Comparison of ENCODE assay signal across 8 cellular contexts in genomic region chr2:157876066-157876770, GRCh38. TPM values are rescaled to one million over a fixed set of nuclear protein-coding genes. Genes with fewer than 3 reads are reported as not detected.
DNase-seq lines count a peak whose midpoint lies in the region; ATAC-seq and TF ChIP-seq lines count a peak whose summit lies in the region.

Gene ACVR1 (minus strand): TSS chr2:157876330. CDS start chr2:157799493, 76,837 bp downstream.

- H3K36me3 Mint-ChIP-seq in osteocyte (ENCODE audit: unreplicated experiment): no peaks in the 10 kb centered on the region

- ATAC-seq in HG02610 (IDR thresholded peaks at IDR 0.05; ENCODE audit: unreplicated experiment) (peak; percentile 90), Right ventricle myocardium inferior (peak; percentile 95), thoracic aorta (ENCODE audit: insufficient number of reproducible peaks, low FRiP score, low read depth) (peak; percentile 96)

- DNase-seq in GM10248 (ENCODE audit: extremely low spot score) (peak; percentile 78), NCI-H1048 (lab: John Stamatoyannopoulos, UW) (peak; percentile 83), SW 1271 (lab: John Stamatoyannopoulos, UW) (peak; percentile 76 to 90), Right ventricle myocardium inferior (ENCODE audit: missing footprints) (peak; percentile 98), osteocyte (ENCODE audit: extremely low spot score, unreplicated experiment) (peak; percentile 97), thoracic aorta (ENCODE audit: low spot score) (peak; percentile 91)
- DNase-seq in activated naive CD8-positive, alpha-beta T cell treated with anti-CD3 and anti-CD28 coated beads, Interleukin-2, amount 50 U/mL, for 16 hours (ENCODE audit: low read depth, low spot score): peak; percentile 47

- peak within 1 kb of the TSS; percentile 84 for H3K27ac ChIP-seq in thoracic aorta

- no peaks in the 10 kb centered on the region for H3K27me3 Mint-ChIP-seq in osteocyte (ENCODE audit: unreplicated experiment)

- peaks cover 9 to 41% of the 10 kb centered on the region in 2 donors for H3K4me1 ChIP-seq in thoracic aorta (ENCODE audit: control insufficient read depth in 1 of 2, low read depth in 2 of 2)

- TF ChIP-seq CTCF in GM10248 (IDR thresholded peaks at IDR 0.05; ENCODE audit: control extremely low read depth, extremely low read depth, low read depth, missing control alignments) (peak; percentile 45), osteocyte (IDR thresholded peaks at IDR 0.05) (peak; percentile 45), thoracic aorta (IDR thresholded peaks at IDR 0.05) (no peak)

- no peaks in the 10 kb centered on the region for H3K36me3 ChIP-seq in thoracic aorta

- peak within 1 kb of the TSS; percentile 93 for H3K4me3 Mint-ChIP-seq in osteocyte (ENCODE audit: unreplicated experiment)

- peak within 1 kb of the TSS; percentile 96 for H3K27ac Mint-ChIP-seq in osteocyte (ENCODE audit: unreplicated experiment)

- H3K4me3 ChIP-seq in thoracic aorta: peak within 1 kb of the TSS; percentile 83

- CTCF ChIA-PET in GM10248 (lab: Yijun Ruan, JAX): interaction anchor here (0.9 to 1.6 kb wide), 10 partner anchors 12 to 574 kb away, joined by 3 to 5 read pairs (median 3); no protein-coding TSS in a partner anchor

- intact Hi-C loops in Right ventricle myocardium inferior (cut with DNase I): loop anchor here (2.0 to 10.0 kb wide), 2 partner anchors 51 to 93 kb away; no protein-coding TSS in a partner anchor

- H3K4me1 Mint-ChIP-seq in osteocyte (ENCODE audit: unreplicated experiment): peaks cover 41% of the 10 kb centered on the region

- H3K9me3 Mint-ChIP-seq in osteocyte (ENCODE audit: unreplicated experiment): no peaks in the 10 kb centered on the region

- H3K27me3 ChIP-seq in thoracic aorta (replicated peaks; ENCODE audit: insufficient read depth): no peaks in the 10 kb centered on the region

- H3K9me3 ChIP-seq in thoracic aorta: no peaks in the 10 kb centered on the region

- POLR2A ChIA-PET in GM10248 (lab: Yijun Ruan, JAX): no interaction called here

RNA-seq across cellular contexts. Expression of gene ACVR1, which starts in this region (rescaled TPM):
- 25.3 TPM for total RNA-seq in Right ventricle myocardium inferior
- total RNA-seq in osteocyte: 59.5 and 66.6 TPM in 2 replicates
- 10 to 100 TPM; 25.0 to 35.0 TPM for total RNA-seq in thoracic aorta

Comparison
In these comparisons a context has a peak if more than half of its experiments do, and no peak if none do; other contexts are left out.
1. Peak in every context shown above with its lines: DNase-seq, ATAC-seq, H3K4me3 ChIP-seq and H3K27ac ChIP-seq.
2. DNase-seq: peak in every context shown above with its lines; median percentile 98 in Right ventricle myocardium inferior; 97 in osteocyte; 91 in thoracic aorta; 83 in NCI-H1048; 83 in SW 1271; 78 in GM10248; 47 in activated naive CD8-positive, alpha-beta T cell treated with anti-CD3 and anti-CD28 coated beads, Interleukin-2, amount 50 U/mL, for 16 hours.